In the genomic region with DNA sequence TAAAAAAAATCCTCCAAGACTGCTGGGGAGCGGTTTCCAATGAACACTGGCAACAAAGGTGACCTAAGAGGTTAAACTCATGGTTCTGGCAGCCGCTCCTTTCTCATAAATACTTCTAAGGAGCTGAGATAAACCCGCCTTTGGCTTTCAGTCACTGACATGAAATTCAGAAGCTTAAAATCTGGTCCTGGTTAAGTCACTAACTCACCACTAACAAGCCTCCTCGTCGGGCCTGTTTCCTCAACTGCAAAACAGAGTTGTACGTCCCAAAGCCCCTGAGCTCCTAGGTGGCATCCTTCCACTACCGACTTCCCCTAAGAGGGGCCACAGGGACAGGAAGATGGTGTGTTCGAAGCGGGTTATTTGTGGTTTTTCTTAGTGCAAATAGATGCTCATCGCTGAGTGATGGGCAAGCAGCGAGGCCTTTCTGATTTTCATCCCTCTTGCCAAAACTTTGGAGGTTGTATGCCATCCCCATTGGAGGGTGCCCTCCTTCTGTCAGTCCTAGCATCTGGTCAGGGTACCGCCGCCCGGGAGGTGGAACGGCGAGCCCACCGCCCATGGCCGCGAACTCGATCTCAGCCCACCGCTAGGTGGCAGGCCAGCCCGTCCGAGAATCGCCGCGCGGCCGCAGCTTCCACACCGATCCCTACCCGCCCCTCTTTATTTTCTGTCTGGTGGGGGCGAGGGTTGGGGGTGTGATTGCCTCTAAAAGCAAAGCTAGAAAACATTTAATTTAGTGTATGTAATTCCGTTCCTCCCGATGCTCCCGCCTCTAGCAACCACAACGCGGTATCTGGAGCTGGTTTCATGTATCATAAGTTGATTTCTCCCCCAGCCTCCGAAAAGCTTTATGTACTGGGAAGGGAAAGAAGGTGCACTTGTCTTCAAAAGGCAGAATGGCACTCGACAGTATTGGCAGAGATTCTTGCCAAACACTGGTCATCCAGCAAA, we compare ENCODE assay signal across 1 cellular context.
TF ChIP-seq lines count a peak whose summit lies in the region.

No MANE protein-coding gene starts in this region.

TF ChIP-seq in HepG2, 621 proteins besides CTCF, POLR2A, EP300 and RAD21 (continued from another document and continues in another):
- TF ChIP-seq, protein P1, sequence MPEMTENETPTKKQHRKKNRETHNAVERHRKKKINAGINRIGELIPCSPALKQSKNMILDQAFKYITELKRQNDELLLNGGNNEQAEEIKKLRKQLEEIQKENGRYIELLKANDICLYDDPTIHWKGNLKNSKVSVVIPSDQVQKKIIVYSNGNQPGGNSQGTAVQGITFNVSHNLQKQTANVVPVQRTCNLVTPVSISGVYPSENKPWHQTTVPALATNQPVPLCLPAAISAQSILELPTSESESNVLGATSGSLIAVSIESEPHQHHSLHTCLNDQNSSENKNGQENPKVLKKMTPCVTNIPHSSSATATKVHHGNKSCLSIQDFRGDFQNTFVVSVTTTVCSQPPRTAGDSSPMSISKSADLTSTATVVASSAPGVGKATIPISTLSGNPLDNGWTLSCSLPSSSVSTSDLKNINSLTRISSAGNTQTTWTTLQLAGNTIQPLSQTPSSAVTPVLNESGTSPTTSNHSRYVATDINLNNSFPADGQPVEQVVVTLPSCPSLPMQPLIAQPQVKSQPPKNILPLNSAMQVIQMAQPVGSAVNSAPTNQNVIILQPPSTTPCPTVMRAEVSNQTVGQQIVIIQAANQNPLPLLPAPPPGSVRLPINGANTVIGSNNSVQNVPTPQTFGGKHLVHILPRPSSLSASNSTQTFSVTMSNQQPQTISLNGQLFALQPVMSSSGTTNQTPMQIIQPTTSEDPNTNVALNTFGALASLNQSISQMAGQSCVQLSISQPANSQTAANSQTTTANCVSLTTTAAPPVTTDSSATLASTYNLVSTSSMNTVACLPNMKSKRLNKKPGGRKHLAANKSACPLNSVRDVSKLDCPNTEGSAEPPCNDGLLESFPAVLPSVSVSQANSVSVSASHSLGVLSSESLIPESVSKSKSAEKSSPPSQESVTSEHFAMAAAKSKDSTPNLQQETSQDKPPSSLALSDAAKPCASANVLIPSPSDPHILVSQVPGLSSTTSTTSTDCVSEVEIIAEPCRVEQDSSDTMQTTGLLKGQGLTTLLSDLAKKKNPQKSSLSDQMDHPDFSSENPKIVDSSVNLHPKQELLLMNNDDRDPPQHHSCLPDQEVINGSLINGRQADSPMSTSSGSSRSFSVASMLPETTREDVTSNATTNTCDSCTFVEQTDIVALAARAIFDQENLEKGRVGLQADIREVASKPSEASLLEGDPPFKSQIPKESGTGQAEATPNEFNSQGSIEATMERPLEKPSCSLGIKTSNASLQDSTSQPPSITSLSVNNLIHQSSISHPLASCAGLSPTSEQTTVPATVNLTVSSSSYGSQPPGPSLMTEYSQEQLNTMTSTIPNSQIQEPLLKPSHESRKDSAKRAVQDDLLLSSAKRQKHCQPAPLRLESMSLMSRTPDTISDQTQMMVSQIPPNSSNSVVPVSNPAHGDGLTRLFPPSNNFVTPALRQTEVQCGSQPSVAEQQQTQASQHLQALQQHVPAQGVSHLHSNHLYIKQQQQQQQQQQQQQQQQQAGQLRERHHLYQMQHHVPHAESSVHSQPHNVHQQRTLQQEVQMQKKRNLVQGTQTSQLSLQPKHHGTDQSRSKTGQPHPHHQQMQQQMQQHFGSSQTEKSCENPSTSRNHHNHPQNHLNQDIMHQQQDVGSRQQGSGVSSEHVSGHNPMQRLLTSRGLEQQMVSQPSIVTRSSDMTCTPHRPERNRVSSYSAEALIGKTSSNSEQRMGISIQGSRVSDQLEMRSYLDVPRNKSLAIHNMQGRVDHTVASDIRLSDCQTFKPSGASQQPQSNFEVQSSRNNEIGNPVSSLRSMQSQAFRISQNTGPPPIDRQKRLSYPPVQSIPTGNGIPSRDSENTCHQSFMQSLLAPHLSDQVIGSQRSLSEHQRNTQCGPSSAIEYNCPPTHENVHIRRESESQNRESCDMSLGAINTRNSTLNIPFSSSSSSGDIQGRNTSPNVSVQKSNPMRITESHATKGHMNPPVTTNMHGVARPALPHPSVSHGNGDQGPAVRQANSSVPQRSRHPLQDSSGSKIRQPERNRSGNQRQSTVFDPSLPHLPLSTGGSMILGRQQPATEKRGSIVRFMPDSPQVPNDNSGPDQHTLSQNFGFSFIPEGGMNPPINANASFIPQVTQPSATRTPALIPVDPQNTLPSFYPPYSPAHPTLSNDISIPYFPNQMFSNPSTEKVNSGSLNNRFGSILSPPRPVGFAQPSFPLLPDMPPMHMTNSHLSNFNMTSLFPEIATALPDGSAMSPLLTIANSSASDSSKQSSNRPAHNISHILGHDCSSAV (CRISPR knock-in tag; IDR thresholded peaks at IDR 0.05; ENCODE audit: borderline replicate concordance), result no peak
- TF ChIP-seq SAP130 (CRISPR knock-in tag; IDR thresholded peaks at IDR 0.05; ENCODE audit: low read depth) (peak; percentile 33), ZFP90 (CRISPR knock-in tag; IDR thresholded peaks at IDR 0.05; ENCODE audit: borderline replicate concordance) (no peak; the same call in 1 of the 2 replicates), MED1 (CRISPR knock-in tag; IDR thresholded peaks at IDR 0.05) (peak; percentile 20; the same call in 1 of the 2 replicates), NFATC3 (CRISPR knock-in tag; IDR thresholded peaks at IDR 0.05) (no peak), ERF (CRISPR knock-in tag; IDR thresholded peaks at IDR 0.05) (no peak), PAF1 (CRISPR knock-in tag; IDR thresholded peaks at IDR 0.05) (peak; percentile 54; the same call in 1 of the 2 replicates), POLR2AphosphoS5 (IDR thresholded peaks at IDR 0.05; ENCODE audit: low read depth, low read length) (0 out of 2 replicates have a peak, but pooled peaks have one; percentile 15), ZFY (CRISPR knock-in tag; IDR thresholded peaks at IDR 0.05) (0 out of 2 replicates have a peak, but pooled peaks have one; percentile 10), SPEN (CRISPR knock-in tag; IDR thresholded peaks at IDR 0.05; ENCODE audit: low read depth) (peak; percentile 58; the same call in 1 of the 2 replicates), HDAC6 (IDR thresholded peaks at IDR 0.05; ENCODE audit: low read depth, low read length) (no peak), PITX1 (CRISPR knock-in tag; IDR thresholded peaks at IDR 0.05) (peak; percentile 52; the same call in 1 of the 2 replicates), BATF2 (CRISPR knock-in tag; IDR thresholded peaks at IDR 0.05) (0 out of 2 replicates have a peak, but pooled peaks have one; percentile 16), PRMT3 (CRISPR knock-in tag; IDR thresholded peaks at IDR 0.05; ENCODE audit: borderline replicate concordance, low read depth) (no peak), HOXA5 (CRISPR knock-in tag; IDR thresholded peaks at IDR 0.05) (no peak), ZC3H13 (CRISPR knock-in tag; IDR thresholded peaks at IDR 0.05) (0 out of 2 replicates have a peak, but pooled peaks have one; percentile 23), SOX6 (IDR thresholded peaks at IDR 0.05) (no peak), SOX6 (CRISPR knock-in tag; IDR thresholded peaks at IDR 0.05) (0 out of 2 replicates have a peak, but pooled peaks have one; percentile 18), KDM2A (CRISPR knock-in tag; IDR thresholded peaks at IDR 0.05; ENCODE audit: borderline replicate concordance, low read depth) (peak; percentile 86; the same call in 1 of the 2 replicates), RBFOX2 (IDR thresholded peaks at IDR 0.05; ENCODE audit: low read depth, low read length) (peak; percentile 84), ZBTB1 (CRISPR knock-in tag; IDR thresholded peaks at IDR 0.05; ENCODE audit: borderline replicate concordance) (no peak), PAXIP1 (CRISPR knock-in tag; conservative IDR thresholded peaks at IDR 0.05) (0 out of 2 replicates have a peak, but pooled peaks have one; percentile 14), HNRNPLL (IDR thresholded peaks at IDR 0.05; ENCODE audit: low read depth, low read length, poor library complexity, severe bottlenecking) (no peak), SALL1 (CRISPR knock-in tag; IDR thresholded peaks at IDR 0.05) (peak; percentile 69; the same call in 1 of the 2 replicates), ZNF530 (CRISPR knock-in tag; IDR thresholded peaks at IDR 0.05; ENCODE audit: low read depth) (no peak), PHF21A (CRISPR knock-in tag; IDR thresholded peaks at IDR 0.05) (peak; percentile 39; the same call in 1 of the 2 replicates), ZNF547 (CRISPR knock-in tag; IDR thresholded peaks at IDR 0.05) (peak; percentile 50; the same call in 1 of the 2 replicates), ZNF160 (CRISPR knock-in tag; IDR thresholded peaks at IDR 0.05) (no peak)
- TF ChIP-seq, protein P2, sequence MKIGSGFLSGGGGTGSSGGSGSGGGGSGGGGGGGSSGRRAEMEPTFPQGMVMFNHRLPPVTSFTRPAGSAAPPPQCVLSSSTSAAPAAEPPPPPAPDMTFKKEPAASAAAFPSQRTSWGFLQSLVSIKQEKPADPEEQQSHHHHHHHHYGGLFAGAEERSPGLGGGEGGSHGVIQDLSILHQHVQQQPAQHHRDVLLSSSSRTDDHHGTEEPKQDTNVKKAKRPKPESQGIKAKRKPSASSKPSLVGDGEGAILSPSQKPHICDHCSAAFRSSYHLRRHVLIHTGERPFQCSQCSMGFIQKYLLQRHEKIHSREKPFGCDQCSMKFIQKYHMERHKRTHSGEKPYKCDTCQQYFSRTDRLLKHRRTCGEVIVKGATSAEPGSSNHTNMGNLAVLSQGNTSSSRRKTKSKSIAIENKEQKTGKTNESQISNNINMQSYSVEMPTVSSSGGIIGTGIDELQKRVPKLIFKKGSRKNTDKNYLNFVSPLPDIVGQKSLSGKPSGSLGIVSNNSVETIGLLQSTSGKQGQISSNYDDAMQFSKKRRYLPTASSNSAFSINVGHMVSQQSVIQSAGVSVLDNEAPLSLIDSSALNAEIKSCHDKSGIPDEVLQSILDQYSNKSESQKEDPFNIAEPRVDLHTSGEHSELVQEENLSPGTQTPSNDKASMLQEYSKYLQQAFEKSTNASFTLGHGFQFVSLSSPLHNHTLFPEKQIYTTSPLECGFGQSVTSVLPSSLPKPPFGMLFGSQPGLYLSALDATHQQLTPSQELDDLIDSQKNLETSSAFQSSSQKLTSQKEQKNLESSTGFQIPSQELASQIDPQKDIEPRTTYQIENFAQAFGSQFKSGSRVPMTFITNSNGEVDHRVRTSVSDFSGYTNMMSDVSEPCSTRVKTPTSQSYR (CRISPR knock-in tag; IDR thresholded peaks at IDR 0.05; ENCODE audit: borderline replicate concordance), result 0 out of 2 replicates have a peak, but pooled peaks have one; percentile 28
- TF ChIP-seq, protein P3, sequence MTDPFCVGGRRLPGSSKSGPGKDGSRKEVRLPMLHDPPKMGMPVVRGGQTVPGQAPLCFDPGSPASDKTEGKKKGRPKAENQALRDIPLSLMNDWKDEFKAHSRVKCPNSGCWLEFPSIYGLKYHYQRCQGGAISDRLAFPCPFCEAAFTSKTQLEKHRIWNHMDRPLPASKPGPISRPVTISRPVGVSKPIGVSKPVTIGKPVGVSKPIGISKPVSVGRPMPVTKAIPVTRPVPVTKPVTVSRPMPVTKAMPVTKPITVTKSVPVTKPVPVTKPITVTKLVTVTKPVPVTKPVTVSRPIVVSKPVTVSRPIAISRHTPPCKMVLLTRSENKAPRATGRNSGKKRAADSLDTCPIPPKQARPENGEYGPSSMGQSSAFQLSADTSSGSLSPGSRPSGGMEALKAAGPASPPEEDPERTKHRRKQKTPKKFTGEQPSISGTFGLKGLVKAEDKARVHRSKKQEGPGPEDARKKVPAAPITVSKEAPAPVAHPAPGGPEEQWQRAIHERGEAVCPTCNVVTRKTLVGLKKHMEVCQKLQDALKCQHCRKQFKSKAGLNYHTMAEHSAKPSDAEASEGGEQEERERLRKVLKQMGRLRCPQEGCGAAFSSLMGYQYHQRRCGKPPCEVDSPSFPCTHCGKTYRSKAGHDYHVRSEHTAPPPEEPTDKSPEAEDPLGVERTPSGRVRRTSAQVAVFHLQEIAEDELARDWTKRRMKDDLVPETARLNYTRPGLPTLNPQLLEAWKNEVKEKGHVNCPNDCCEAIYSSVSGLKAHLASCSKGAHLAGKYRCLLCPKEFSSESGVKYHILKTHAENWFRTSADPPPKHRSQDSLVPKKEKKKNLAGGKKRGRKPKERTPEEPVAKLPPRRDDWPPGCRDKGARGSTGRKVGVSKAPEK (CRISPR knock-in tag; IDR thresholded peaks at IDR 0.05; ENCODE audit: borderline replicate concordance), result no peak
- TF ChIP-seq, protein P4, sequence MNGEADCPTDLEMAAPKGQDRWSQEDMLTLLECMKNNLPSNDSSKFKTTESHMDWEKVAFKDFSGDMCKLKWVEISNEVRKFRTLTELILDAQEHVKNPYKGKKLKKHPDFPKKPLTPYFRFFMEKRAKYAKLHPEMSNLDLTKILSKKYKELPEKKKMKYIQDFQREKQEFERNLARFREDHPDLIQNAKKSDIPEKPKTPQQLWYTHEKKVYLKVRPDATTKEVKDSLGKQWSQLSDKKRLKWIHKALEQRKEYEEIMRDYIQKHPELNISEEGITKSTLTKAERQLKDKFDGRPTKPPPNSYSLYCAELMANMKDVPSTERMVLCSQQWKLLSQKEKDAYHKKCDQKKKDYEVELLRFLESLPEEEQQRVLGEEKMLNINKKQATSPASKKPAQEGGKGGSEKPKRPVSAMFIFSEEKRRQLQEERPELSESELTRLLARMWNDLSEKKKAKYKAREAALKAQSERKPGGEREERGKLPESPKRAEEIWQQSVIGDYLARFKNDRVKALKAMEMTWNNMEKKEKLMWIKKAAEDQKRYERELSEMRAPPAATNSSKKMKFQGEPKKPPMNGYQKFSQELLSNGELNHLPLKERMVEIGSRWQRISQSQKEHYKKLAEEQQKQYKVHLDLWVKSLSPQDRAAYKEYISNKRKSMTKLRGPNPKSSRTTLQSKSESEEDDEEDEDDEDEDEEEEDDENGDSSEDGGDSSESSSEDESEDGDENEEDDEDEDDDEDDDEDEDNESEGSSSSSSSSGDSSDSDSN (CRISPR knock-in tag; IDR thresholded peaks at IDR 0.05), result peak; percentile 18; the same call in 1 of the 2 replicates
